In genomic region chr10:110392121-110392859, GRCh38 we compare ENCODE assay signal across 17 cellular contexts.
DNase-seq lines count a peak whose midpoint lies in the region; ATAC-seq, FAIRE-seq and TF ChIP-seq lines count a peak whose summit lies in the region.
"Had no signal": no experiment of that assay in that cellular context is flagged by ENCODE, and none has a peak within 500 bp of the region (broad histone marks: within the 10 kb centered on the region; RNA-seq: fewer than 3 reads in every experiment).

No MANE protein-coding gene starts in this region.

- H3K27ac ChIP-seq in endothelial cell of umbilical vein (ENCODE audit: insufficient read depth, low read depth, low read length) (peak overlapping the region; percentile 33), SK-N-SH (ENCODE audit: low read depth in 2 of 2, low read length in 1 of 2) (no peak overlapping the region)
- H3K27ac ChIP-seq: 22Rv1, ascending aorta, epithelial cell of prostate, tibial nerve had no signal

- dilution Hi-C loops in endothelial cell of umbilical vein (cut with MboI; ENCODE audit: extremely low pct_ligation_motif_present, low sequenced_read_pairs), result no loop called here

- DNase-seq in NCI-H82 (lab: John Stamatoyannopoulos, UW) (peak; percentile 65), NCI-H82 treated with DMSO at 0.1 percent for 48 hours (lab: John Stamatoyannopoulos, UW; ENCODE audit: unreplicated experiment) (no peak), NCI-H1092 treated with DMSO at 0.1 percent for 48 hours (lab: John Stamatoyannopoulos, UW) (peak; percentile 27), endothelial cell of umbilical vein (ENCODE audit: low read depth, low spot score) (peak; percentile 90), sciatic nerve (ENCODE audit: low spot score) (no peak), NCI-H526 treated with DMSO at 0.1 percent for 48 hours (lab: John Stamatoyannopoulos, UW) (no peak), SK-N-SH (no peak)
- DNase-seq: CD8-positive, alpha-beta T cell; NCI-H2107 had no signal

- TF ChIP-seq RAD21 in SK-N-SH (IDR thresholded peaks at IDR 0.05; ENCODE audit: low read length), result no peak

- no peak overlapping the region for H3K4me2 ChIP-seq in endothelial cell of umbilical vein (ENCODE audit: insufficient read depth, low read length)
- no peak overlapping the region for H3K4me2 ChIP-seq in SK-N-SH

- H4K20me1 ChIP-seq in endothelial cell of umbilical vein (replicated peaks; ENCODE audit: control insufficient read depth, extremely low read depth, insufficient read depth, low read length) (no peaks in the 10 kb centered on the region), SK-N-SH (ENCODE audit: insufficient read depth) (no peaks in the 10 kb centered on the region)

- H3K27me3 ChIP-seq in endothelial cell of umbilical vein (ENCODE audit: control insufficient read depth in 2 of 2, insufficient read depth in 2 of 2, low read length in 2 of 2) (no peaks in the 10 kb centered on the region), SK-N-SH (ENCODE audit: insufficient read depth) (no peaks in the 10 kb centered on the region)
- H3K27me3 ChIP-seq: ascending aorta, tibial nerve had no signal

- H3K9me3 ChIP-seq in endothelial cell of umbilical vein (replicated peaks; ENCODE audit: control insufficient read depth, insufficient read depth, low read length) (no peaks in the 10 kb centered on the region), SK-N-SH (no peaks in the 10 kb centered on the region)
- H3K9me3 ChIP-seq: ascending aorta, tibial nerve had no signal

- BruUV-seq in endothelial cell of umbilical vein (replicated peaks; lab: Mats Ljungman, UMichigan), result no TSS peak

- no peak overlapping the region for H3K4me3 ChIP-seq in endothelial cell of umbilical vein (replicated peaks in 1 of 3; ENCODE audit: insufficient read depth in 1 of 3, low read depth in 1 of 3, low read length in 3 of 3)
- H3K4me3 ChIP-seq in SK-N-SH (ENCODE audit: low read depth in 2 of 2, low read length in 1 of 2), result no peak overlapping the region
- H3K4me3 ChIP-seq: ascending aorta, tibial nerve had no signal

- no peaks in the 10 kb centered on the region for H3K9me1 ChIP-seq in endothelial cell of umbilical vein (replicated peaks; ENCODE audit: control insufficient read depth, extremely low read depth, insufficient read depth, low read length)

- no peaks in the 10 kb centered on the region for H3K9me2 ChIP-seq in SK-N-SH

- 92% methylated on average over 6 of the region's 7 CpGs for WGBS in SK-N-SH (ENCODE audit: low lambda C conversion rate)

- intact Hi-C loops in endothelial cell of umbilical vein (cut with micrococcal nuclease) (no loop called here), sciatic nerve (cut with DNase I) (no loop called here)

- POLR2A ChIA-PET in endothelial cell of umbilical vein (lab: Charles Lee), result interaction anchor here (0.6 to 1.0 kb wide), 2 partner anchors 104 to 111 kb away, joined by 4 to 5 read pairs; no protein-coding TSS in a partner anchor
- POLR2A ChIA-PET in SK-N-SH (lab: Yijun Ruan, JAX), result no interaction called here

- H3K79me2 ChIP-seq in endothelial cell of umbilical vein (ENCODE audit: control insufficient read depth, insufficient read depth, low read length) (no peaks in the 10 kb centered on the region), SK-N-SH (ENCODE audit: insufficient read depth) (no peaks in the 10 kb centered on the region)

- peak; percentile 63 for FAIRE-seq in endothelial cell of umbilical vein (lab: Jason Lieb, UNC)
- FAIRE-seq: colon, small intestine, TTC549 had no signal

- H3K4me1 ChIP-seq in endothelial cell of umbilical vein (ENCODE audit: control insufficient read depth, extremely low read depth, insufficient read depth, low read length) (peaks cover 49% of the 10 kb centered on the region), SK-N-SH (ENCODE audit: control insufficient read depth in 1 of 2, insufficient read depth in 2 of 2, low read depth in 1 of 2, low read length in 1 of 2) (peaks cover 6 to 13% of the 10 kb centered on the region in 2 experiments; a peak in 2 of 4 replicates)
- H3K4me1 ChIP-seq: ascending aorta had no signal

- ATAC-seq in sciatic nerve (peak; percentile 13), GM18868 (IDR thresholded peaks at IDR 0.05; ENCODE audit: unreplicated experiment) (no peak)
- ATAC-seq: CD8-positive, alpha-beta T cell had no signal

- no peak for TF ChIP-seq EP300 in SK-N-SH (IDR thresholded peaks at IDR 0.05; ENCODE audit: borderline replicate concordance in 1 of 2, low read depth in 1 of 2, low read length in 1 of 2)

- peak overlapping the region; percentile 63 for H2AFZ ChIP-seq in endothelial cell of umbilical vein (ENCODE audit: low read depth, low read length)
- no peak overlapping the region for H2AFZ ChIP-seq in SK-N-SH (ENCODE audit: low read depth)

- CTCF ChIA-PET in endothelial cell of umbilical vein (lab: Charles Lee), result interaction anchor here (1.7 to 3.0 kb wide), 3 partner anchors 16 to 109 kb away, joined by 6 to 21 read pairs (median 6); no protein-coding TSS in a partner anchor
- CTCF ChIA-PET in SK-N-SH (lab: Yijun Ruan, JAX), result interaction anchor here (1.1 to 1.4 kb wide), 2 partner anchors 11 to 154 kb away, joined by 3 to 5 read pairs; no protein-coding TSS in a partner anchor

- H3K9ac ChIP-seq in endothelial cell of umbilical vein (replicated peaks; ENCODE audit: extremely low read depth, insufficient read depth, low read length) (peak overlapping the region; percentile 1), SK-N-SH (no peak overlapping the region)

- H3K36me3 ChIP-seq in endothelial cell of umbilical vein (ENCODE audit: control insufficient read depth in 2 of 2, extremely low read depth in 1 of 2, insufficient read depth in 2 of 2, low read length in 2 of 2), result no peaks in the 10 kb centered on the region
- H3K36me3 ChIP-seq in SK-N-SH (replicated peaks in 1 of 2; ENCODE audit: control insufficient read depth in 1 of 2, insufficient read depth in 2 of 2, low read length in 1 of 2), result no peaks in the 10 kb centered on the region
- H3K36me3 ChIP-seq: ascending aorta, tibial nerve had no signal

- TF ChIP-seq POLR2A in endothelial cell of umbilical vein (IDR thresholded peaks at IDR 0.05; ENCODE audit: low read depth, low read length), result no peak

- TF ChIP-seq CTCF in endothelial cell of umbilical vein (IDR thresholded peaks at IDR 0.05; ENCODE audit: extremely low read depth in 1 of 2, insufficient read depth in 1 of 2, low read depth in 1 of 2, low read length in 2 of 2) (no peak), SK-N-SH (IDR thresholded peaks at IDR 0.05) (no peak)

- peaks cover 6% of the 10 kb centered on the region for H3F3A ChIP-seq in SK-N-SH (replicated peaks; ENCODE audit: insufficient read depth)

TF ChIP-seq in endothelial cell of umbilical vein, 7 proteins besides CTCF, POLR2A, EP300 and RAD21:
- TF ChIP-seq POLR2AphosphoS5 (IDR thresholded peaks at IDR 0.05; ENCODE audit: insufficient read depth, low read depth, low read length) (no peak), JUN (IDR thresholded peaks at IDR 0.05; ENCODE audit: borderline replicate concordance, insufficient read depth, insufficient read length, low read depth) (no peak), EZH2 (IDR thresholded peaks at IDR 0.05; ENCODE audit: borderline replicate concordance, low read depth, low read length, severe bottlenecking) (no peak), GATA2 (IDR thresholded peaks at IDR 0.05; ENCODE audit: insufficient read depth, insufficient read length, low read depth, low read length) (no peak), MYC (IDR thresholded peaks at IDR 0.05; ENCODE audit: low read depth, low read length) (no peak), FOS (IDR thresholded peaks at IDR 0.05; ENCODE audit: borderline replicate concordance, insufficient read depth, low read length) (no peak)
- TF ChIP-seq, protein P1, sequence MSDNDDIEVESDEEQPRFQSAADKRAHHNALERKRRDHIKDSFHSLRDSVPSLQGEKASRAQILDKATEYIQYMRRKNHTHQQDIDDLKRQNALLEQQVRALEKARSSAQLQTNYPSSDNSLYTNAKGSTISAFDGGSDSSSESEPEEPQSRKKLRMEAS (IDR thresholded peaks at IDR 0.05; ENCODE audit: insufficient read depth, insufficient read length), result no peak

TF ChIP-seq in SK-N-SH, 30 proteins besides CTCF, POLR2A, EP300 and RAD21:
- TF ChIP-seq CHD2 (IDR thresholded peaks at IDR 0.05; ENCODE audit: low read length, partially characterized antibody), result no peak
- TF ChIP-seq SMC3 (IDR thresholded peaks at IDR 0.05; ENCODE audit: low read depth, low read length), result no peak
- TF ChIP-seq EZH2phosphoT487 (IDR thresholded peaks at IDR 0.05; ENCODE audit: borderline replicate concordance, low read depth), result no peak
- no peak for TF ChIP-seq USF2 (IDR thresholded peaks at IDR 0.05; ENCODE audit: borderline replicate concordance, low read depth, low read length)
- no peak for TF ChIP-seq NRF1 (IDR thresholded peaks at IDR 0.05; ENCODE audit: low read depth, low read length)
- TF ChIP-seq TCF12 (IDR thresholded peaks at IDR 0.05), result no peak
- TF ChIP-seq YY1 (IDR thresholded peaks at IDR 0.05; ENCODE audit: low read depth), result no peak
- TF ChIP-seq SIN3A (IDR thresholded peaks at IDR 0.05; ENCODE audit: borderline replicate concordance, low read depth, low read length), result no peak
- TF ChIP-seq JUND (IDR thresholded peaks at IDR 0.05), result no peak
- no peak for TF ChIP-seq RCOR1 (IDR thresholded peaks at IDR 0.05; ENCODE audit: low read length)
- TF ChIP-seq, protein P1 (IDR thresholded peaks at IDR 0.05; ENCODE audit: low read depth), result no peak
- no peak for TF ChIP-seq GABPA (IDR thresholded peaks at IDR 0.05; ENCODE audit: low read depth)
- TF ChIP-seq MEF2A (IDR thresholded peaks at IDR 0.05; ENCODE audit: borderline replicate concordance, low read depth), result no peak
- TF ChIP-seq POLR2AphosphoS5 (IDR thresholded peaks at IDR 0.05; ENCODE audit: low read depth, low read length), result no peak

Comparison
In these comparisons a context has a peak if more than half of its experiments do, and no peak if none do; other contexts are left out.
1. DNase-seq: peak in NCI-H82 (single experiment), NCI-H1092 treated with DMSO at 0.1 percent for 48 hours (single experiment) and endothelial cell of umbilical vein (single experiment); none in NCI-H82 treated with DMSO at 0.1 percent for 48 hours (single experiment), sciatic nerve (single experiment), NCI-H526 treated with DMSO at 0.1 percent for 48 hours (single experiment) and SK-N-SH (single experiment).